ENCODE assay signal across 30 cellular contexts in the genomic region with DNA sequence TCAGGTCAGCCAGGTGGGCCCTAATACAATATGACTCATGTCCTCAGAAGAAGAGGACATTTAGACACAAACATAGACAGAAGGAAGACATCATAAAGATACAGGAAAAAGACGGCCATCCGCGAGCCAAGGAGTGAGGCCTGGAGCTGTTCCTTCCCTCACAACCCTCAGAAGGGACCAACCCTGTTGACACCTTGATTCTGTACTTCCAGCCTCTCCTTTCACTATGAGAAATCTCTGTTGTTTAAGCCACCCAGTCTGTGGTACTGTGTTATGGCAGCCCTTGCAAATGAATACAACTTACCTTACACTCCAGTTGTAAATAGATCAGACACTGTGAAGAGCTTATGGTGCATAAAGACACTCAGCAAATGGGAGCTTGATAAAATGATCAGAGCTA.
"Had no signal": no experiment of that assay in that cellular context is flagged by ENCODE, and none has a peak within 500 bp of the region (broad histone marks: within the 10 kb centered on the region; RNA-seq: fewer than 3 reads in every experiment).

No MANE protein-coding gene starts in this region.

- H3K9me3 Mint-ChIP-seq: activated CD4-positive, alpha-beta memory T cell treated with anti-CD3 and anti-CD28 coated beads for 36 hours; activated naive CD4-positive, alpha-beta T cell treated with anti-CD3 and anti-CD28 coated beads, Interleukin-2, amount 10 ng/mL, durations not matched to agents 7 days and 5 days; activated T-helper 1 cell treated with anti-CD3 and anti-CD28 coated beads, Interleukin-12 subunit alpha, Interleukin-12 subunit beta, Interleukin-2, Interleukin-4 antibody, amounts not matched to agents 30 ng/mL and 10 ng/mL and 1 ng/mL, durations not matched to agents 14 hours and 24 hours and 36 hours; activated T-helper 2 cell treated with anti-CD3 and anti-CD28 coated beads, Interferon-gamma antibody, Interleukin-2, Interleukin-4, amounts not matched to agents 10 μg/mL and 5 μg/mL and 100 μg/mL, durations not matched to agents 14 hours and 24 hours and 36 hours; T-helper 2 cell treated with Interferon-gamma antibody and Interleukin-4, amounts not matched to agents 5 μg/mL and 100 μg/mL, for 36 hours had no signal

- H3K27ac Mint-ChIP-seq: activated B cell treated with CpG ODN at 0.5 μM for 24 hours; activated CD4-positive, alpha-beta memory T cell treated with anti-CD3 and anti-CD28 coated beads for 36 hours; activated CD8-positive, alpha-beta memory T cell treated with anti-CD3 and anti-CD28 coated beads, Interleukin-2, amount 10 ng/mL, durations not matched to agents 7 days and 5 days; activated CD8-positive, alpha-beta T cell treated with anti-CD3 and anti-CD28 coated beads, Interleukin-2, amount 10 ng/mL, durations not matched to agents 7 days and 5 days; activated naive CD4-positive, alpha-beta T cell treated with anti-CD3 and anti-CD28 coated beads, Interleukin-2, amount 10 ng/mL, durations not matched to agents 7 days and 5 days; activated naive CD8-positive, alpha-beta T cell; activated T-helper 1 cell treated with anti-CD3 and anti-CD28 coated beads, Interleukin-12 subunit alpha, Interleukin-12 subunit beta, Interleukin-2, Interleukin-4 antibody, amounts not matched to agents 30 ng/mL and 10 ng/mL and 1 ng/mL, durations not matched to agents 14 hours and 24 hours and 36 hours; activated T-helper 2 cell treated with anti-CD3 and anti-CD28 coated beads, Interferon-gamma antibody, Interleukin-2, Interleukin-4, amounts not matched to agents 10 μg/mL and 5 μg/mL and 100 μg/mL, durations not matched to agents 14 hours and 24 hours and 36 hours; dendritic cell treated with granulocyte-macrophage colony-stimulating factor and Interleukin-4, amounts not matched to agents 40 ng/mL and 50 ng/mL, for 4 days; endodermal cell; T-helper 17 cell; T-helper 2 cell treated with Interferon-gamma antibody and Interleukin-4, amounts not matched to agents 5 μg/mL and 100 μg/mL, for 36 hours had no signal

- H3K27ac ChIP-seq: brain microvascular endothelial cell, coronary artery, dorsolateral prefrontal cortex, WERI-Rb-1 had no signal

- H3K27me3 ChIP-seq: brain microvascular endothelial cell, dorsolateral prefrontal cortex had no signal

- H3K36me3 Mint-ChIP-seq: activated CD4-positive, alpha-beta memory T cell treated with anti-CD3 and anti-CD28 coated beads for 36 hours; activated CD8-positive, alpha-beta memory T cell treated with anti-CD3 and anti-CD28 coated beads, Interleukin-2, amount 10 ng/mL, durations not matched to agents 7 days and 5 days; activated naive CD4-positive, alpha-beta T cell treated with anti-CD3 and anti-CD28 coated beads, Interleukin-2, amount 10 ng/mL, durations not matched to agents 7 days and 5 days; activated naive CD8-positive, alpha-beta T cell had no signal

- H3K36me3 ChIP-seq: brain microvascular endothelial cell, WERI-Rb-1 had no signal

- H3K4me3 ChIP-seq: coronary artery, dorsolateral prefrontal cortex had no signal

- DNase-seq: activated B cell treated with CpG ODN at 0.5 μM for 24 hours; activated CD4-positive, alpha-beta memory T cell treated with anti-CD3 and anti-CD28 coated beads for 36 hours; activated CD4-positive, alpha-beta T cell treated with anti-CD3 and anti-CD28 coated beads for 48 hours; activated CD4-positive, alpha-beta T cell treated with anti-CD3 and anti-CD28 coated beads, Interleukin-2, amount 50 U/mL, for 1 hour; activated CD8-positive, alpha-beta memory T cell treated with anti-CD3 and anti-CD28 coated beads, Interleukin-2, amount 10 ng/mL, durations not matched to agents 7 days and 5 days; activated CD8-positive, alpha-beta memory T cell treated with anti-CD3 and anti-CD28 coated beads, Interleukin-2, amount 50 U/mL, for 4 hours; activated CD8-positive, alpha-beta T cell treated with anti-CD3 and anti-CD28 coated beads, Interleukin-2, amount 10 ng/mL, durations not matched to agents 7 days and 5 days; activated effector memory CD4-positive, alpha-beta T cell treated with anti-CD3 and anti-CD28 coated beads, Interleukin-2, amount 50 U/mL, for 16 hours; activated naive CD4-positive, alpha-beta T cell treated with anti-CD3 and anti-CD28 coated beads, Interleukin-2, amount 10 ng/mL, durations not matched to agents 7 days and 5 days; activated T-cell treated with anti-CD3 and anti-CD28 coated beads, Interleukin-2, amount 50 U/mL, for 1 hour; activated T-cell treated with anti-CD3 and anti-CD28 coated beads, Interleukin-2, amount 50 U/mL, for 48 hours; amniotic stem cell; anterior cingulate cortex; brain microvascular endothelial cell; dorsolateral prefrontal cortex; effector memory CD4-positive, alpha-beta T cell; endodermal cell; foreskin fibroblast; head of caudate nucleus; T-helper 17 cell; T1000; WERI-Rb-1 had no signal

- ATAC-seq: activated CD4-positive, CD25-positive, alpha-beta regulatory T cell treated with anti-CD3 and anti-CD28 coated beads, Interleukin-2, amount 50 U/mL, for 24 hours; activated CD8-positive, alpha-beta memory T cell treated with anti-CD3 and anti-CD28 coated beads, Interleukin-2, amount 10 ng/mL, durations not matched to agents 7 days and 5 days; activated CD8-positive, alpha-beta T cell treated with anti-CD3 and anti-CD28 coated beads, Interleukin-2, amount 10 ng/mL, durations not matched to agents 7 days and 5 days; esophagus mucosa; T-helper 17 cell had no signal
